Comparison of ENCODE assay signal across 24 cellular contexts in the genomic region with DNA sequence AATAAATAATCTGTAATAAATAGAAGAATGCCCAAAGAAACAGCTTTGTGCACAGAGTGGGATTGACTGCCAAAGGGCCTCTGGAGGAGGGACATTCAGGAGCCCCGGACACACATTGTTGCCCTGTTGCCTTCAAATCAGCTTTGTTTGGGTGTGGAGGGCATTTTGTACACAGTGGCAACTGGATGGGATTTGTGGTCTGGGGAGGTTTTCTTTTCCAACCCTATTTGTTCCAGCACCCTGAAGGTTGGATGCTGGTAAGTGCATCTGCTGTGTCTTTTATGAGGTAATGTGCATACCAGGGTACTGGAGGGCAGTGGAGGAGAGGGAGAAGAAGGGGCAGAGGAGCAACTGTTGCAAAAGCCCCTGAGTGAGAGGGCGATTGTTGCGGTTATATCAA. TPM values are rescaled to one million over a fixed set of nuclear protein-coding genes. Genes with fewer than 3 reads are reported as not detected.
"Had no signal": no experiment of that assay in that cellular context is flagged by ENCODE, and none has a peak within 500 bp of the region (broad histone marks: within the 10 kb centered on the region; RNA-seq: fewer than 3 reads in every experiment).

No MANE protein-coding gene starts in this region.

- H3K27me3 ChIP-seq: neutrophil, pancreas, stomach, thyroid gland, tibial nerve, upper lobe of left lung, vagina had no signal

- H3K4me3 ChIP-seq: pancreas, psoas muscle, stomach, thoracic aorta, thyroid gland, tibial nerve, upper lobe of left lung, vagina had no signal

- ATAC-seq: naive thymus-derived CD8-positive, alpha-beta T cell; natural killer cell treated with Interleukin-12 subunit alpha and Interleukin-12 subunit beta and Interleukin-15 and Interleukin-18, amount 100 ng/mL, for 72 hours; psoas muscle; sciatic nerve; stimulated activated effector memory CD8-positive, alpha-beta T cell treated with anti-CD3 and anti-CD28 coated beads, Interleukin-12 subunit alpha, Interleukin-12 subunit beta, amount 100 ng/mL, for 72 hours; stimulated activated naive B cell treated with anti-CD40 and anti-IgM and Interleukin-4, amounts not matched to agents 10 μg/mL and 1 μg/mL and 100 μg/mL, for 72 hours had no signal

- H3K9me3 ChIP-seq: neutrophil, pancreas, stomach, thoracic aorta, thyroid gland, upper lobe of left lung, vagina had no signal

- H3K27ac ChIP-seq: neutrophil, pancreas, psoas muscle, thoracic aorta, tibial nerve, upper lobe of left lung, vagina had no signal

- DNase-seq: naive thymus-derived CD8-positive, alpha-beta T cell; nephron progenitor cell; nucleus accumbens; pancreas; psoas muscle; right cardiac atrium; small intestine; stimulated activated CD4-positive, alpha-beta T cell treated with anti-CD3 and anti-CD28 coated beads, Interleukin-15, amount 100 ng/mL, for 24 hours; stimulated activated CD4-positive, alpha-beta T cell treated with anti-CD3 and anti-CD28 coated beads, Interleukin-2, amount 100 ng/mL, for 24 hours; stimulated activated CD4-positive, alpha-beta T cell treated with anti-CD3 and anti-CD28 coated beads, Interleukin-2, amount 100 ng/mL, for 48 hours; stimulated activated CD4-positive, alpha-beta T cell treated with anti-CD3 and anti-CD28 coated beads, Interleukin-4, amount 100 ng/mL, for 24 hours; stimulated activated naive B cell treated with anti-CD40 and anti-IgM and Interleukin-4, amounts not matched to agents 10 μg/mL and 1 μg/mL and 100 μg/mL, for 72 hours; stimulated activated naive CD4-positive, alpha-beta T cell treated with Interleukin-2 at 50 U/mL for 16 hours; trophoblast cell; upper lobe of left lung had no signal

- H3K36me3 ChIP-seq: pancreas, thoracic aorta, thyroid gland, vagina had no signal

- H3K4me1 ChIP-seq: pancreas, psoas muscle, vagina had no signal

RNA-seq across cellular contexts. Expression of gene LRMDA, which starts 6.3 kb away (rescaled TPM):
- total RNA-seq: naive thymus-derived CD8-positive, alpha-beta T cell had no signal
- polyA plus RNA-seq: naive thymus-derived CD8-positive, alpha-beta T cell had no signal

RNA-seq across cellular contexts. Expression of gene ZNF503, which starts 36.1 kb away (rescaled TPM):
- polyA plus RNA-seq: naive thymus-derived CD8-positive, alpha-beta T cell had no signal
